Comparison of ENCODE assay signal across 34 cellular contexts in genomic region chr9:95185931-95186330, GRCh38.
"Had no signal": no experiment of that assay in that cellular context is flagged by ENCODE, and none has a peak within 500 bp of the region (broad histone marks: within the 10 kb centered on the region; RNA-seq: fewer than 3 reads in every experiment).

No MANE protein-coding gene starts in this region.

- H3K27ac Mint-ChIP-seq: activated CD4-positive, alpha-beta memory T cell treated with anti-CD3 and anti-CD28 coated beads, Interleukin-2, amount 10 ng/mL, durations not matched to agents 7 days and 5 days; activated CD4-positive, alpha-beta T cell treated with anti-CD3 and anti-CD28 coated beads, Interleukin-2, amount 10 ng/mL, durations not matched to agents 7 days and 5 days; activated naive CD8-positive, alpha-beta T cell; activated T-cell treated with anti-CD3 and anti-CD28 coated beads, Interleukin-2, amount 50 U/mL, for 24 hours; activated T-cell treated with anti-CD3 and anti-CD28 coated beads, Interleukin-2, amount 50 U/mL, for 72 hours; activated T-helper 17 cell treated with anti-CD3 and anti-CD28 coated beads, Interleukin-2, amount 50 U/mL, for 72 hours; dendritic cell treated with granulocyte-macrophage colony-stimulating factor and Interleukin-4, amounts not matched to agents 40 ng/mL and 50 ng/mL, for 4 days; T-helper 17 cell; T-helper 2 cell treated with Interferon-gamma antibody and Interleukin-4, amounts not matched to agents 5 μg/mL and 100 μg/mL, for 36 hours; WTC11 had no signal

- ATAC-seq: activated T-cell treated with anti-CD3 and anti-CD28 coated beads, Interleukin-2, amount 50 U/mL, for 72 hours; activated T-helper 17 cell treated with anti-CD3 and anti-CD28 coated beads, Interleukin-2, amount 50 U/mL, for 72 hours; T-helper 17 cell; WTC11 had no signal

- H3K27ac ChIP-seq: brain microvascular endothelial cell, coronary artery, dorsolateral prefrontal cortex, VCaP had no signal

- H3K9me3 ChIP-seq: esophagus squamous epithelium had no signal

- H3K4me3 Mint-ChIP-seq: activated CD4-positive, alpha-beta memory T cell treated with anti-CD3 and anti-CD28 coated beads, Interleukin-2, amount 10 ng/mL, durations not matched to agents 7 days and 5 days; activated CD4-positive, alpha-beta T cell treated with anti-CD3 and anti-CD28 coated beads, Interleukin-2, amount 10 ng/mL, durations not matched to agents 7 days and 5 days; activated naive CD8-positive, alpha-beta T cell; activated T-cell treated with anti-CD3 and anti-CD28 coated beads, Interleukin-2, amount 50 U/mL, for 24 hours; activated T-cell treated with anti-CD3 and anti-CD28 coated beads, Interleukin-2, amount 50 U/mL, for 72 hours; activated T-helper 17 cell treated with anti-CD3 and anti-CD28 coated beads, Interleukin-2, amount 50 U/mL, for 72 hours; central memory CD8-positive, alpha-beta T cell; dendritic cell treated with granulocyte-macrophage colony-stimulating factor and Interleukin-4, amounts not matched to agents 40 ng/mL and 50 ng/mL, for 4 days; endodermal cell; T-helper 17 cell; T-helper 2 cell treated with Interferon-gamma antibody and Interleukin-4, amounts not matched to agents 5 μg/mL and 100 μg/mL, for 36 hours; WTC11 had no signal

- H3K27me3 ChIP-seq: brain microvascular endothelial cell, dorsolateral prefrontal cortex, esophagus squamous epithelium had no signal

- FAIRE-seq: bronchial epithelial cell, TTC549 had no signal

- H3K27me3 Mint-ChIP-seq: activated CD4-positive, alpha-beta memory T cell treated with anti-CD3 and anti-CD28 coated beads, Interleukin-2, amount 10 ng/mL, durations not matched to agents 7 days and 5 days; activated CD4-positive, alpha-beta T cell treated with anti-CD3 and anti-CD28 coated beads, Interleukin-2, amount 10 ng/mL, durations not matched to agents 7 days and 5 days; activated naive CD8-positive, alpha-beta T cell; activated T-cell treated with anti-CD3 and anti-CD28 coated beads, Interleukin-2, amount 50 U/mL, for 24 hours; activated T-helper 17 cell treated with anti-CD3 and anti-CD28 coated beads, Interleukin-2, amount 50 U/mL, for 72 hours; central memory CD8-positive, alpha-beta T cell; dendritic cell treated with granulocyte-macrophage colony-stimulating factor and Interleukin-4, amounts not matched to agents 40 ng/mL and 50 ng/mL, for 4 days; T-helper 17 cell had no signal

- DNase-seq: activated CD4-positive, alpha-beta memory T cell treated with anti-CD3 and anti-CD28 coated beads, Interleukin-2, amount 10 ng/mL, durations not matched to agents 7 days and 5 days; activated CD4-positive, alpha-beta T cell treated with anti-CD3 and anti-CD28 coated beads for 1 hour; activated CD4-positive, alpha-beta T cell treated with anti-CD3 and anti-CD28 coated beads for 4 hours; activated CD4-positive, alpha-beta T cell treated with anti-CD3 and anti-CD28 coated beads, Interleukin-2, amount 10 ng/mL, durations not matched to agents 7 days and 5 days; activated CD4-positive, alpha-beta T cell treated with anti-CD3 and anti-CD28 coated beads, Interleukin-2, amount 50 U/mL, for 4 hours; activated CD8-positive, alpha-beta memory T cell treated with anti-CD3 and anti-CD28 coated beads, Interleukin-2, amount 50 U/mL, for 48 hours; activated effector memory CD4-positive, alpha-beta T cell treated with Interleukin-2 at 50 U/mL for 16 hours; activated gamma-delta T cell treated with Interleukin-2 at 50 U/mL for 16 hours; activated naive CD4-positive, alpha-beta T cell treated with anti-CD3 and anti-CD28 coated beads, Interleukin-2, amount 50 U/mL, for 16 hours; activated naive CD4-positive, alpha-beta T cell treated with Interleukin-2 at 50 U/mL for 16 hours; activated T-cell treated with anti-CD3 and anti-CD28 coated beads for 4 hours; activated T-cell treated with anti-CD3 and anti-CD28 coated beads, Interleukin-2, amount 50 U/mL, for 24 hours; activated T-cell treated with anti-CD3 and anti-CD28 coated beads, Interleukin-2, amount 50 U/mL, for 72 hours; amniotic stem cell; anterior cingulate cortex; brain microvascular endothelial cell; dorsolateral prefrontal cortex; effector memory CD4-positive, alpha-beta T cell; endodermal cell; esophagus squamous epithelium; foreskin melanocyte; head of caudate nucleus; T-helper 1 cell; T-helper 17 cell had no signal

- H3K4me3 ChIP-seq: coronary artery, dorsolateral prefrontal cortex, esophagus squamous epithelium had no signal

- H3K36me3 ChIP-seq: brain microvascular endothelial cell, esophagus squamous epithelium had no signal

- H3K36me3 Mint-ChIP-seq: WTC11 had no signal

- H3K9me3 Mint-ChIP-seq: activated CD4-positive, alpha-beta memory T cell treated with anti-CD3 and anti-CD28 coated beads, Interleukin-2, amount 10 ng/mL, durations not matched to agents 7 days and 5 days; activated CD4-positive, alpha-beta T cell treated with anti-CD3 and anti-CD28 coated beads, Interleukin-2, amount 10 ng/mL, durations not matched to agents 7 days and 5 days; activated T-cell treated with anti-CD3 and anti-CD28 coated beads, Interleukin-2, amount 50 U/mL, for 24 hours; activated T-cell treated with anti-CD3 and anti-CD28 coated beads, Interleukin-2, amount 50 U/mL, for 72 hours; activated T-helper 17 cell treated with anti-CD3 and anti-CD28 coated beads, Interleukin-2, amount 50 U/mL, for 72 hours; central memory CD8-positive, alpha-beta T cell; dendritic cell treated with granulocyte-macrophage colony-stimulating factor and Interleukin-4, amounts not matched to agents 40 ng/mL and 50 ng/mL, for 4 days; T-helper 2 cell treated with Interferon-gamma antibody and Interleukin-4, amounts not matched to agents 5 μg/mL and 100 μg/mL, for 36 hours; WTC11 had no signal
